8 cellular contexts compared by ENCODE assay signal in the genomic region with DNA sequence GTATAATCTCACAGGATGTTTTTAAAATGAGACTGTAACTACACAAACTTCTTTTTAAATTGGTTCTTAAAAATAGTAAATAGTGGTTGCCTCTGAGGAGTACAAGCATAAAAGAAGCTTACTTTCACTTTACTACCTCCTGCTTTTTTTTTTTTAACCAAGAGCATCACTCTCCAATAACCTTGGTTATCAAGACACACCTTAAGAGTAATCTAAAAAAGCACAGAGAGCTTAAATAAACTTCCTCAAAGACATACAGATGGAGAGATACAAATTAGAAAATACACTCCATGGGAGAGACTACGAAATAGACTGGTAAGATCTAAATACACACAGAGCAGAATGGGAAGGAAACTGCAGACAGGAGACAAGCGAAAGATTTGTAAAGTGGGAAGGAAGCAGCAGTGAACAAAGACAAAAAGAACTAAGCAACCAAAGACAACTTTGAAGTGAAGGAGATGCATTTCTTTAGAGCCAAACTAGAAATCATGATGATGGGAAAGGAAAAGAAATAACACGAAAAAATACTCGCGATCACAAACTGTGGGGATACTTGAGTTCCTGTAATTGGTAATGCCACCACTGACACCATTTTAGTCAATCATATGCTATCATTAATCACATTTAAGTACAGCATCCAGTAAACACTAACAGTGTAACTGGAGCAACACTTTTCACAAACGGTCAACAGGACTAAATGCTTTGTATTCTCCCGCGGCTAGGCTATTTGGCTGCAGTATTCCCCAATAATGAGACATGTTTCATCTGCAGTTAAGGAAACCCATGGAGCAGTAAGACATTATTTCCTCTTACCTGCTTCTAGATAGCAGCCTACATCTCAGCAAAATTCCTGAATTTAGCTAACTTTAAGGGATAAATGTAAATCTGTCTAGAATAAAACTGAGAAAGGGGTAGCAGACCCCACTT. TPM values are rescaled to one million over a fixed set of nuclear protein-coding genes. Genes with fewer than 3 reads are reported as not detected.
DNase-seq lines count a peak whose midpoint lies in the region; ATAC-seq, FAIRE-seq and TF ChIP-seq lines count a peak whose summit lies in the region.

No MANE protein-coding gene starts in this region.

- no peak for DNase-seq in brain microvascular endothelial cell
- DNase-seq in medulla oblongata (ENCODE audit: extremely low spot score) = peak; percentile 46
- no peak for DNase-seq in dedifferentiated amniotic fluid mesenchymal stem cell (ENCODE audit: extremely low spot score)
- no peak for DNase-seq in frontal cortex (ENCODE audit: low spot score in 2 of 2)
- no peak for DNase-seq in D721Med (ENCODE audit: insufficient read length, low spot score)

- H3K4me3 ChIP-seq in GM08714 (ENCODE audit: low read length) (peak overlapping the region; percentile 59), brain microvascular endothelial cell (ENCODE audit: low read depth, low read length) (peak overlapping the region; percentile 20)

- no peaks in the 10 kb centered on the region for H3K9me3 ChIP-seq in KOPT-K1 (ENCODE audit: insufficient read depth, low read length, poor library complexity, severe bottlenecking)

- peak overlapping the region; percentile 42 for H3K27ac ChIP-seq in KOPT-K1 (ENCODE audit: low read depth, low read length, poor library complexity, severe bottlenecking)
- no peak overlapping the region for H3K27ac ChIP-seq in brain microvascular endothelial cell

- TF ChIP-seq CTCF in brain microvascular endothelial cell (IDR thresholded peaks at IDR 0.05; ENCODE audit: low read depth, low read length, missing control alignments) = no peak
- no peak for TF ChIP-seq CTCF in D721Med (IDR thresholded peaks at IDR 0.05; ENCODE audit: insufficient read depth, missing control alignments)

- no peaks in the 10 kb centered on the region for H3K27me3 ChIP-seq in brain microvascular endothelial cell (replicated peaks)

- FAIRE-seq in frontal cortex (lab: Jason Lieb, UNC) = no peak
- FAIRE-seq in D721Med (lab: Jason Lieb, UNC) = no peak

- no peak for ATAC-seq in HG03342 (IDR thresholded peaks at IDR 0.05; ENCODE audit: unreplicated experiment)

- no peaks in the 10 kb centered on the region for H3K36me3 ChIP-seq in KOPT-K1 (ENCODE audit: insufficient read depth, low read length)
- H3K36me3 ChIP-seq in brain microvascular endothelial cell (replicated peaks) = no peaks in the 10 kb centered on the region

- in situ Hi-C loops in brain microvascular endothelial cell (cut with HindIII; ENCODE audit: low pct_ligation_motif_present, low sequenced_read_pairs) = no loop called here

RNA-seq across cellular contexts. Expression of a gene that starts 8.2 kb away (rescaled TPM):
- total RNA-seq in frontal cortex = 16.7 TPM
